In genomic region chr11:17116121-17116520, GRCh38 we compare ENCODE assay signal across 21 cellular contexts. TPM values are rescaled to one million over a fixed set of nuclear protein-coding genes. Genes with fewer than 3 reads are reported as not detected.
DNase-seq lines count a peak whose midpoint lies in the region; ATAC-seq, FAIRE-seq and TF ChIP-seq lines count a peak whose summit lies in the region.
"Had no signal": no experiment of that assay in that cellular context is flagged by ENCODE, and none has a peak within 500 bp of the region (broad histone marks: within the 10 kb centered on the region; RNA-seq: fewer than 3 reads in every experiment).

No MANE protein-coding gene starts in this region.

- H3K4me1 Mint-ChIP-seq in natural killer cell: peaks cover 11 to 17% of the 10 kb centered on the region in 2 donors
- H3K4me1 Mint-ChIP-seq in natural killer cell treated with Interleukin-12 subunit alpha and Interleukin-12 subunit beta and Interleukin-15 and Interleukin-18, amount 100 ng/mL, for 72 hours (ENCODE audit: low read depth in 2 of 2): peaks cover 5 to 7% of the 10 kb centered on the region in 2 donors

- no peaks in the 10 kb centered on the region for H3K9me3 Mint-ChIP-seq in natural killer cell
- H3K9me3 Mint-ChIP-seq in natural killer cell treated with Interleukin-12 subunit alpha and Interleukin-12 subunit beta and Interleukin-15 and Interleukin-18, amount 100 ng/mL, for 72 hours: no peaks in the 10 kb centered on the region
- H3K9me3 Mint-ChIP-seq: CD4-positive, CD25-positive, alpha-beta regulatory T cell; HFFc6 had no signal

- H3K27ac ChIP-seq in K562 (ENCODE audit: extremely low read depth, low read depth, low read length) (no peak overlapping the region), small intestine (ENCODE audit: low read depth in 1 of 2, low read length in 1 of 2) (no peak overlapping the region)
- H3K27ac ChIP-seq: BLaER1 treated with 17β-estradiol and CSF1 and Interleukin-3, amounts not matched to agents 10 nM and 100 nM; HL-60 had no signal

- no peak overlapping the region for H3K9ac ChIP-seq in K562 (ENCODE audit: insufficient read depth in 1 of 2, low read depth in 2 of 2, low read length in 2 of 2)
- H3K9ac ChIP-seq: BLaER1 treated with 17β-estradiol and CSF1 and Interleukin-3, amounts not matched to agents 10 nM and 100 nM had no signal

- BruUV-seq in K562 (replicated peaks; lab: Mats Ljungman, UMichigan): no TSS peak

- in situ Hi-C loops in K562 (cut with MboI): no loop called here

- WGBS in K562 (ENCODE audit: insufficient coverage, low coverage, missing lambda C conversion rate): 71% methylated on average over 1 of the region's 1 CpG
- WGBS in small intestine, 3 donors: 71 to 97% (median 72%) methylated on average over 1 of the region's 1 CpG

- no peaks in the 10 kb centered on the region for H3K27me3 Mint-ChIP-seq in natural killer cell (ENCODE audit: low read depth in 2 of 2)
- no peaks in the 10 kb centered on the region for H3K27me3 Mint-ChIP-seq in natural killer cell treated with Interleukin-12 subunit alpha and Interleukin-12 subunit beta and Interleukin-15 and Interleukin-18, amount 100 ng/mL, for 72 hours
- H3K27me3 Mint-ChIP-seq: CD4-positive, CD25-positive, alpha-beta regulatory T cell had no signal

- H2AFZ ChIP-seq in K562 (ENCODE audit: low read depth, low read length): no peak overlapping the region

- CTCF ChIA-PET in K562 (lab: Yijun Ruan, JAX; ENCODE audit: low intra/inter-chr PET ratio): no interaction called here

- peak; percentile 7 for FAIRE-seq in TTC549 (lab: Jason Lieb, UNC)
- no peak for FAIRE-seq in K562 (lab: Jason Lieb, UNC)
- peak; percentile 51 for FAIRE-seq in small intestine (lab: Jason Lieb, UNC)
- FAIRE-seq: G401.6, H1 had no signal

- no peaks in the 10 kb centered on the region for H3K4me1 ChIP-seq in K562 (replicated peaks in 1 of 2; ENCODE audit: control insufficient read depth in 2 of 2, insufficient read depth in 2 of 2, low read length in 2 of 2)
- H3K4me1 ChIP-seq in small intestine (ENCODE audit: control insufficient read depth in 2 of 2, insufficient read depth in 1 of 2, low read depth in 1 of 2, low read length in 1 of 2): no peaks in the 10 kb centered on the region
- H3K4me1 ChIP-seq: HAP-1 had no signal

- H3K79me2 ChIP-seq in K562 (ENCODE audit: control insufficient read depth, insufficient read depth, low read length): no peaks in the 10 kb centered on the region

- no peaks in the 10 kb centered on the region for H3K9me1 ChIP-seq in K562 (ENCODE audit: control insufficient read depth, insufficient read depth, low read length)

- no peak for TF ChIP-seq EP300 in K562 (IDR thresholded peaks at IDR 0.05; ENCODE audit: low read length)

- H3K36me3 Mint-ChIP-seq in natural killer cell: no peaks in the 10 kb centered on the region
- no peaks in the 10 kb centered on the region for H3K36me3 Mint-ChIP-seq in natural killer cell treated with Interleukin-12 subunit alpha and Interleukin-12 subunit beta and Interleukin-15 and Interleukin-18, amount 100 ng/mL, for 72 hours

- no peak overlapping the region for H3K4me3 ChIP-seq in K562
- H3K4me3 ChIP-seq in small intestine (ENCODE audit: low read depth in 1 of 2, low read length in 2 of 2): no peak overlapping the region
- H3K4me3 ChIP-seq: BLaER1 treated with 17β-estradiol and CSF1 and Interleukin-3, amounts not matched to agents 10 nM and 100 nM; HAP-1 had no signal

- no peak for TF ChIP-seq RAD21 in K562 (CRISPR knock-in tag; conservative IDR thresholded peaks at IDR 0.05 in 1 of 2, IDR thresholded peaks at IDR 0.05 in 1 of 2)

- H4K20me1 ChIP-seq in K562 (replicated peaks; ENCODE audit: control insufficient read depth, insufficient read depth, low read length): no peaks in the 10 kb centered on the region
- H4K20me1 ChIP-seq: BLaER1 treated with 17β-estradiol and CSF1 and Interleukin-3, amounts not matched to agents 10 nM and 100 nM had no signal

- H3K4me2 ChIP-seq in K562 (ENCODE audit: insufficient read depth, low read length): no peak overlapping the region
- H3K4me2 ChIP-seq: BLaER1 treated with 17β-estradiol and CSF1 and Interleukin-3, amounts not matched to agents 10 nM and 100 nM had no signal

- no peaks in the 10 kb centered on the region for H3K9me3 ChIP-seq in K562 (replicated peaks; ENCODE audit: control insufficient read depth, insufficient read depth, low read depth, low read length)
- no peaks in the 10 kb centered on the region for H3K9me3 ChIP-seq in small intestine (ENCODE audit: control insufficient read depth, low read depth)
- H3K9me3 ChIP-seq: BLaER1 treated with 17β-estradiol and CSF1 and Interleukin-3, amounts not matched to agents 10 nM and 100 nM; HAP-1 had no signal

- POLR2A ChIA-PET in K562 (lab: Yijun Ruan, JAX): no interaction called here

- TF ChIP-seq POLR2A in K562 (conservative IDR thresholded peaks at IDR 0.05): no peak

- intact Hi-C loops in natural killer cell (cut with micrococcal nuclease): no loop called here
- intact Hi-C loops in K562 (cut with micrococcal nuclease): no loop called here

- peaks cover 15% of the 10 kb centered on the region; the same call in 1 of the 3 replicates for H3K36me3 ChIP-seq in K562 (ENCODE audit: control insufficient read depth, insufficient read depth, low read length)
- H3K36me3 ChIP-seq in small intestine (ENCODE audit: control insufficient read depth in 2 of 2, insufficient read depth in 2 of 2, low read length in 2 of 2): peaks cover 0 to 2% of the 10 kb centered on the region in 2 donors

- no peak for DNase-seq in natural killer cell
- no peak for DNase-seq in natural killer cell treated with Interleukin-12 subunit alpha and Interleukin-12 subunit beta and Interleukin-15 and Interleukin-18, amount 100 ng/mL, for 72 hours (ENCODE audit: low spot score)
- DNase-seq in K562 (ENCODE audit: extremely low read depth in 1 of 4, low spot score in 3 of 4): no peak
- DNase-seq in small intestine: no peak
- DNase-seq in stimulated activated CD4-positive, alpha-beta T cell treated with anti-CD3 and anti-CD28 coated beads, Interleukin-12 subunit alpha, Interleukin-12 subunit beta, amount 100 ng/mL, for 4 hours: no peak
- no peak for DNase-seq in NOMO-1 treated with dmso at 0.1 percent for 144 hours (lab: John Stamatoyannopoulos, UW; ENCODE audit: unreplicated experiment)
- DNase-seq: 8988T; ACHN; Calu3; CD4-positive, CD25-positive, alpha-beta regulatory T cell; DMS79; EL; HFFc6; KBM-7 had no signal

- TF ChIP-seq CTCF in natural killer cell (IDR thresholded peaks at IDR 0.05) (no peak), K562 (IDR thresholded peaks at IDR 0.05 in 2 of 3, conservative IDR thresholded peaks at IDR 0.05 in 1 of 3; ENCODE audit: insufficient read depth in 2 of 3, low read depth in 1 of 3, low read length in 3 of 3) (no peak)

- peak overlapping the region; percentile 2 to 9 for H3K27ac Mint-ChIP-seq in natural killer cell
- H3K27ac Mint-ChIP-seq in natural killer cell treated with Interleukin-12 subunit alpha and Interleukin-12 subunit beta and Interleukin-15 and Interleukin-18, amount 100 ng/mL, for 72 hours: no peak overlapping the region
- H3K27ac Mint-ChIP-seq: CD4-positive, CD25-positive, alpha-beta regulatory T cell; HFFc6 had no signal

- H3K27me3 ChIP-seq in K562 (ENCODE audit: control insufficient read depth in 2 of 2, insufficient read depth in 2 of 2, low read length in 2 of 2) (no peaks in the 10 kb centered on the region), small intestine (ENCODE audit: control insufficient read depth in 2 of 2, insufficient read depth in 2 of 2, low read length in 2 of 2) (no peaks in the 10 kb centered on the region)
- H3K27me3 ChIP-seq: BLaER1 treated with 17β-estradiol and CSF1 and Interleukin-3, amounts not matched to agents 10 nM and 100 nM had no signal

- H3K4me3 Mint-ChIP-seq in natural killer cell: no peak overlapping the region
- no peak overlapping the region for H3K4me3 Mint-ChIP-seq in natural killer cell treated with Interleukin-12 subunit alpha and Interleukin-12 subunit beta and Interleukin-15 and Interleukin-18, amount 100 ng/mL, for 72 hours
- H3K4me3 Mint-ChIP-seq: CD4-positive, CD25-positive, alpha-beta regulatory T cell; HFFc6 had no signal

- ATAC-seq in natural killer cell (peak; percentile 58 to 84 (median 74)), K562 (no peak), GM21529 (IDR thresholded peaks at IDR 0.05; ENCODE audit: unreplicated experiment) (no peak)
- ATAC-seq in natural killer cell treated with Interleukin-12 subunit alpha and Interleukin-12 subunit beta and Interleukin-15 and Interleukin-18, amount 100 ng/mL, for 72 hours: no peak

TF ChIP-seq in K562, 482 proteins besides CTCF, POLR2A, EP300 and RAD21 (continues in another document):
- TF ChIP-seq ETV6 (IDR thresholded peaks at IDR 0.05; ENCODE audit: borderline replicate concordance in 1 of 2, low read depth in 2 of 2, low read length in 1 of 2): no peak
- TF ChIP-seq ETV6 (CRISPR knock-in tag; IDR thresholded peaks at IDR 0.05; ENCODE audit: borderline replicate concordance): no peak
- TF ChIP-seq KDM1A (IDR thresholded peaks at IDR 0.05): no peak
- peak; percentile 78 for TF ChIP-seq RBM25 (IDR thresholded peaks at IDR 0.05; ENCODE audit: low read depth, low read length, severe bottlenecking)
- TF ChIP-seq CBX2 (IDR thresholded peaks at IDR 0.05; ENCODE audit: insufficient read depth, low read length, poor library complexity, severe bottlenecking): no peak
- TF ChIP-seq PHB2 (IDR thresholded peaks at IDR 0.05; ENCODE audit: low read depth): no peak

RNA-seq across cellular contexts. Expression of gene RPS13, which starts 38.7 kb away (rescaled TPM):
- total RNA-seq in natural killer cell: 100 to 1,000 TPM; 579 to 685 (median 654) TPM
- total RNA-seq in natural killer cell treated with Interleukin-12 subunit alpha and Interleukin-12 subunit beta and Interleukin-15 and Interleukin-18, amount 100 ng/mL, for 72 hours: 100 to 1,000 TPM; 688 to 721 TPM
- 394 and 490 TPM in 2 replicates for total RNA-seq in K562 (2011; cell fraction: chromatin; rRNA removed; ENCODE audit: low replicate concordance)
- total RNA-seq in K562 (2011; cell fraction: nucleolus; rRNA removed): 539 and 560 TPM in 2 replicates
- total RNA-seq in K562 (2011; cell fraction: nucleoplasm; rRNA removed): 727 and 1,261 TPM in 2 replicates
- 1,264 and 1,267 TPM in 2 replicates for total RNA-seq in K562 (2014; rRNA removed)
- total RNA-seq in K562 (2014; rRNA removed; fragmentation: Illumina TruSeq; extraction: Trizol): 1,762 and 1,914 TPM in 2 replicates
- 1,378 and 1,507 TPM in 2 replicates for total RNA-seq in K562 (2015; rRNA removed; fragmentation: Illumina TruSeq; extraction: Trizol)
- total RNA-seq in K562 (2021): 1,425 and 1,570 TPM in 2 replicates
- polyA plus RNA-seq in K562 (2011; rRNA removed): 1,768 and 1,913 TPM in 2 replicates
- 1,180 and 2,323 TPM in 2 replicates for polyA plus RNA-seq in K562 (2011; cell fraction: cytosol; rRNA removed)
- polyA plus RNA-seq in K562 (2011; cell fraction: nucleus; rRNA removed): 611 and 753 TPM in 2 replicates
- polyA plus RNA-seq in K562 (2012): 2,196 and 2,596 TPM in 2 replicates
- polyA plus RNA-seq in K562 (2014; fragmentation: Illumina TruSeq; extraction: Trizol): 1,488 and 1,561 TPM in 2 replicates
- 1,000 to 10,000 TPM; 3,147 to 3,714 TPM for polyA plus RNA-seq in K562 (2014; fragmentation: Nextera tagmentation; extraction: Ambion mirVana)
- 1,712 and 1,810 TPM in 2 replicates for polyA plus RNA-seq in K562 (2014; rRNA removed)
- 927 and 1,057 TPM in 2 replicates for polyA minus RNA-seq in K562 (2011; rRNA and poly(A)+ RNA removed)
- 323 and 363 TPM in 2 replicates for polyA minus RNA-seq in K562 (2011; cell fraction: cytosol; rRNA and poly(A)+ RNA removed)
- polyA minus RNA-seq in K562 (2011; cell fraction: nucleus; rRNA and poly(A)+ RNA removed): 250 and 658 TPM in 2 replicates
- 1,000 to 10,000 TPM; 1,373 to 2,727 (median 2,293) TPM for polyA plus RNA-seq in small intestine

Comparison
In these comparisons a context has a peak if more than half of its experiments do, and no peak if none do; other contexts are left out.
1. ATAC-seq: peak in natural killer cell (3 of 3); none in natural killer cell treated with Interleukin-12 subunit alpha and Interleukin-12 subunit beta and Interleukin-15 and Interleukin-18, amount 100 ng/mL, for 72 hours (0 of 2), K562 (single experiment) and GM21529 (single experiment).
2. H3K27ac Mint-ChIP-seq: peak in natural killer cell (2 of 2); none in natural killer cell treated with Interleukin-12 subunit alpha and Interleukin-12 subunit beta and Interleukin-15 and Interleukin-18, amount 100 ng/mL, for 72 hours (0 of 2).